ENCODE assay signal across 17 cellular contexts in the genomic region with DNA sequence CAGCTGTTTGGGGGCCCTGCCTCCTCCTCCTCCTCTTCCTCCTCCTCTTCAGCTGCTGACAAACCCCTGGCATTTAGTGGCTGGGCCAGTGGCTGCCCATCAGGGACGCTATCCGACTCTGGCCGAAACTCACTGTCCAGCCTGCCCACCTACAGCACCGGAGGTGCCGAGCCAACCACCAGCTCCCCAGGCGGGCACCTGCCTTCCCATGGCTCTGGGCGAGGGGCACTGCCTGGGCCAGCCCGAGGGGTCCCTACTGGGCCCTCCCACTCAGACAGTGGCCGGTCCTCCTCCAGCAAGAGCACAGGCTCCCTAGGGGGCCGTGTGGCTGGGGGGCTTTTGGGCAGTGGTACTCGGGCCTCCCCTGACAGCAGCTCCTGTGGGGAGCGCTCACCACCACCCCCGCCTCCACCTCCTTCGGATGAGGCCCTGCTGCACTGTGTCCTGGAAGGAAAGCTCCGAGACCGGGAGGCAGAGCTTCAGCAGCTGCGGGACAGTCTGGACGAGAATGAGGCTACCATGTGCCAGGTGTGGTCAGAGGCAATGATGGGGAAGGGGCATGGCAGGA.
"Had no signal": no experiment of that assay in that cellular context is flagged by ENCODE, and none has a peak within 500 bp of the region (broad histone marks: within the 10 kb centered on the region; RNA-seq: fewer than 3 reads in every experiment).

No MANE protein-coding gene starts in this region.

- ATAC-seq: left lung had no signal

- H3K4me3 Mint-ChIP-seq: activated CD4-positive, alpha-beta T cell treated with anti-CD3 and anti-CD28 coated beads, Interleukin-2, amount 10 ng/mL, durations not matched to agents 7 days and 5 days had no signal

- FAIRE-seq: islet of Langerhans, urothelium cell line had no signal

- H3K4me2 ChIP-seq: neural progenitor cell, smooth muscle cell had no signal

- H3K9ac ChIP-seq: neural progenitor cell, parathyroid adenoma had no signal

- H3K9me3 Mint-ChIP-seq: activated CD4-positive, alpha-beta T cell treated with anti-CD3 and anti-CD28 coated beads, Interleukin-2, amount 10 ng/mL, durations not matched to agents 7 days and 5 days; activated T-helper 2 cell treated with anti-CD3 and anti-CD28 coated beads, Interferon-gamma antibody, Interleukin-2, Interleukin-4, amounts not matched to agents 10 μg/mL and 5 μg/mL and 100 μg/mL, durations not matched to agents 14 hours and 24 hours and 36 hours; neural progenitor cell had no signal

- H3K9me3 ChIP-seq: esophagus squamous epithelium, left lung, testis had no signal

- H3K4me3 ChIP-seq: esophagus squamous epithelium, left lung, neural progenitor cell, smooth muscle cell, testis had no signal

- DNase-seq: activated CD4-positive, alpha-beta T cell treated with anti-CD3 and anti-CD28 coated beads, Interleukin-2, amount 10 ng/mL, durations not matched to agents 7 days and 5 days; activated CD4-positive, CD25-positive, alpha-beta regulatory T cell; activated naive CD4-positive, alpha-beta T cell treated with anti-CD3 and anti-CD28 coated beads, Interleukin-2, amount 50 U/mL, for 16 hours; activated T-cell treated with anti-CD3 and anti-CD28 coated beads for 4 hours; esophagus squamous epithelium; foreskin fibroblast; head of caudate nucleus; mesendoderm; retina; testis had no signal

- H3K36me3 ChIP-seq: neural progenitor cell had no signal

- H2AFZ ChIP-seq: neural progenitor cell, parathyroid adenoma had no signal

- H3K27ac Mint-ChIP-seq: activated CD4-positive, alpha-beta T cell treated with anti-CD3 and anti-CD28 coated beads, Interleukin-2, amount 10 ng/mL, durations not matched to agents 7 days and 5 days; activated T-helper 2 cell treated with anti-CD3 and anti-CD28 coated beads, Interferon-gamma antibody, Interleukin-2, Interleukin-4, amounts not matched to agents 10 μg/mL and 5 μg/mL and 100 μg/mL, durations not matched to agents 14 hours and 24 hours and 36 hours had no signal

- H3K27ac ChIP-seq: neural progenitor cell, parathyroid adenoma, testis had no signal

- H3K27me3 ChIP-seq: esophagus squamous epithelium, left lung, neural progenitor cell, testis had no signal
